Comparison of ENCODE assay signal across 8 cellular contexts in genomic region chr11:96014234-96014633, GRCh38.
DNase-seq lines count a peak whose midpoint lies in the region; ATAC-seq and TF ChIP-seq lines count a peak whose summit lies in the region.

No MANE protein-coding gene starts in this region.

- H3K27ac ChIP-seq in CD4-positive, alpha-beta memory T cell (ENCODE audit: low read depth, low read length) = peak overlapping the region; percentile 44
- peak overlapping the region in 15 of 59 donors; percentile 3 to 80 (median 56) for H3K27ac ChIP-seq in dorsolateral prefrontal cortex

- in situ Hi-C loops in SK-MEL-5 (cut with HindIII; ENCODE audit: low pct_unique_long_range_greater_than_20kb, low sequenced_read_pairs) = no loop called here

- no peaks in the 10 kb centered on the region for H3K36me3 ChIP-seq in CD4-positive, alpha-beta memory T cell (ENCODE audit: insufficient read depth, low read length)

- H3K4me1 Mint-ChIP-seq in CD4-positive, alpha-beta memory T cell = peaks cover 9 to 64% (median 52%) of the 10 kb centered on the region in 4 donors

- peak; percentile 70 for ATAC-seq in stimulated activated naive CD8-positive, alpha-beta T cell treated with anti-CD3 and anti-CD28 coated beads, Interleukin-15, Interleukin-2, amounts not matched to agents 100 U/mL and 50 U/mL, for 24 hours
- ATAC-seq in HG03460 (IDR thresholded peaks at IDR 0.05; ENCODE audit: unreplicated experiment) (no peak), HG03139 (IDR thresholded peaks at IDR 0.05; ENCODE audit: unreplicated experiment) (no peak)

- no peaks in the 10 kb centered on the region for H3K36me3 Mint-ChIP-seq in CD4-positive, alpha-beta memory T cell

- peak overlapping the region in 1 of 2 donors; percentile 8 for H3K4me3 ChIP-seq in CD4-positive, alpha-beta memory T cell (ENCODE audit: low read length in 2 of 2)
- no peak overlapping the region for H3K4me3 ChIP-seq in dorsolateral prefrontal cortex

- peak; percentile 60 to 83 (median 70) for DNase-seq in CD4-positive, alpha-beta memory T cell
- DNase-seq in H4 (ENCODE audit: low spot score) (peak; percentile 73), SK-MEL-5 (ENCODE audit: low read depth, low spot score) (peak; percentile 2), dorsolateral prefrontal cortex (no peak)
- peak; percentile 44 for DNase-seq in effector CD4-positive, alpha-beta T cell
- DNase-seq in stimulated activated naive CD8-positive, alpha-beta T cell treated with anti-CD3 and anti-CD28 coated beads, Interleukin-15, Interleukin-2, amounts not matched to agents 100 U/mL and 50 U/mL, for 24 hours = peak; percentile 29

- peak overlapping the region; percentile 88 to 97 (median 94) for H3K27ac Mint-ChIP-seq in CD4-positive, alpha-beta memory T cell

- CTCF ChIA-PET in CD4-positive, alpha-beta memory T cell (lab: Charles Lee; ENCODE audit: partially characterized antibody) = interaction anchor here (0.8 to 5.5 kb wide), 11 partner anchors 14 to 380 kb away, joined by 3 to 81 read pairs (median 6); partner anchors contain the start of gene MAML2

- intact Hi-C loops in CD4-positive, alpha-beta memory T cell (cut with micrococcal nuclease) = loop anchor here (2.0 to 5.0 kb wide), 3 partner anchors 183 to 245 kb away; no protein-coding TSS in a partner anchor
- intact Hi-C loops in dorsolateral prefrontal cortex (cut with DNase I) = loop anchor here in 1 of 2 donors (5.0 kb wide), 2 partner anchors 92 to 328 kb away; partner anchors contain the start of genes MAML2 and MTMR2

- peaks cover 59% of the 10 kb centered on the region for H3K4me1 ChIP-seq in CD4-positive, alpha-beta memory T cell (ENCODE audit: insufficient read depth, low read length)

- no peaks in the 10 kb centered on the region for H3K27me3 ChIP-seq in CD4-positive, alpha-beta memory T cell (ENCODE audit: insufficient read depth, low read length)
- H3K27me3 ChIP-seq in dorsolateral prefrontal cortex = no peaks in the 10 kb centered on the region

- no peak for TF ChIP-seq CTCF in dorsolateral prefrontal cortex (IDR thresholded peaks at IDR 0.05 in 54 of 56, conservative IDR thresholded peaks at IDR 0.05 in 2 of 56; ENCODE audit: low read depth in 1 of 56, partially characterized antibody in 56 of 56)

- H3K9me3 ChIP-seq in CD4-positive, alpha-beta memory T cell (ENCODE audit: control insufficient read depth in 1 of 2, low read length in 2 of 2) = no peaks in the 10 kb centered on the region

- peak overlapping the region; percentile 63 to 86 (median 74) for H3K4me3 Mint-ChIP-seq in CD4-positive, alpha-beta memory T cell

- no peaks in the 10 kb centered on the region for H3K27me3 Mint-ChIP-seq in CD4-positive, alpha-beta memory T cell

- POLR2A ChIA-PET in CD4-positive, alpha-beta memory T cell (lab: Charles Lee; ENCODE audit: partially characterized antibody) = interaction anchor here (0.6 to 6.0 kb wide), 14 partner anchors 11 to 1028 kb away, joined by 3 to 69 read pairs (median 3); partner anchors contain the start of genes CCDC82, CEP57, FAM76B and JRKL

- H3K9me3 Mint-ChIP-seq in CD4-positive, alpha-beta memory T cell = no peaks in the 10 kb centered on the region

Comparison
In these comparisons a context has a peak if more than half of its experiments do, and no peak if none do; other contexts are left out.
1. DNase-seq: peak in CD4-positive, alpha-beta memory T cell (5 of 5), H4 (single experiment), SK-MEL-5 (single experiment), effector CD4-positive, alpha-beta T cell (single experiment) and stimulated activated naive CD8-positive, alpha-beta T cell treated with anti-CD3 and anti-CD28 coated beads, Interleukin-15, Interleukin-2, amounts not matched to agents 100 U/mL and 50 U/mL, for 24 hours (single experiment); none in dorsolateral prefrontal cortex (0 of 10).